32 cellular contexts compared by ENCODE assay signal in the genomic region with DNA sequence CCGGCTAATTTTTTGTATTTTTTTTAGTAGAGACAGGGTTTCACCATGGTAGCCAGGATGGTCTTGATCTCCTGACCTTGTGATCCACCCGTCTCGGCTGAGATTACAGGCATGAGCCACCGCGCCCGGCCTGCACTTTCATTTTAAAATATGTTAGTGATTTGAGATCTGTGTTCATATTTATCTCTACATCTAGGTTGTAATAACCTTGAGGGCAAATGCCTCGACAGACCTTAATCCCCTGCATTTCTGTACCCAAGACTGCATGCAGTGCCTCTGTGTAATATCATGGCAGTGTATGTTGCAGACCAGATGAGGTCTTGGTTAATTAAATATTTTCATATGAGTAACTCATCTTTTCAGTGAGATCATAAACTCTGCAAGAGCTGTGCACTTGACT.
"Had no signal": no experiment of that assay in that cellular context is flagged by ENCODE, and none has a peak within 500 bp of the region (broad histone marks: within the 10 kb centered on the region; RNA-seq: fewer than 3 reads in every experiment).

No MANE protein-coding gene starts in this region.

- H3K4me3 Mint-ChIP-seq: activated CD8-positive, alpha-beta T cell treated with anti-CD3 and anti-CD28 coated beads for 36 hours; activated naive CD8-positive, alpha-beta T cell treated with anti-CD3 and anti-CD28 coated beads for 36 hours; activated T-cell treated with anti-CD3 and anti-CD28 coated beads, Interleukin-2, amount 50 U/mL, for 72 hours; activated T-helper 17 cell treated with anti-CD3 and anti-CD28 coated beads, Interleukin-2, amount 50 U/mL, for 72 hours had no signal

- H3K4me1 Mint-ChIP-seq: activated naive CD8-positive, alpha-beta T cell treated with anti-CD3 and anti-CD28 coated beads for 36 hours; activated T-helper 17 cell treated with anti-CD3 and anti-CD28 coated beads, Interleukin-2, amount 50 U/mL, for 72 hours had no signal

- H3K9me3 ChIP-seq: ascending aorta, body of pancreas, breast epithelium had no signal

- H3K36me3 Mint-ChIP-seq: activated naive CD8-positive, alpha-beta T cell treated with anti-CD3 and anti-CD28 coated beads for 36 hours had no signal

- H3K27me3 ChIP-seq: ascending aorta, body of pancreas, breast epithelium had no signal

- H3K9me3 Mint-ChIP-seq: activated naive CD8-positive, alpha-beta T cell treated with anti-CD3 and anti-CD28 coated beads for 36 hours; activated T-cell treated with anti-CD3 and anti-CD28 coated beads, Interleukin-2, amount 50 U/mL, for 72 hours had no signal

- H3K27ac Mint-ChIP-seq: activated CD8-positive, alpha-beta T cell treated with anti-CD3 and anti-CD28 coated beads for 36 hours; activated naive CD8-positive, alpha-beta T cell treated with anti-CD3 and anti-CD28 coated beads for 36 hours; activated T-cell treated with anti-CD3 and anti-CD28 coated beads, Interleukin-2, amount 50 U/mL, for 72 hours; activated T-helper 17 cell treated with anti-CD3 and anti-CD28 coated beads, Interleukin-2, amount 50 U/mL, for 72 hours had no signal

- DNase-seq: activated CD4-positive, alpha-beta T cell treated with anti-CD3 and anti-CD28 coated beads for 1 hour; activated CD4-positive, alpha-beta T cell treated with anti-CD3 and anti-CD28 coated beads for 48 hours; activated CD4-positive, alpha-beta T cell treated with anti-CD3 and anti-CD28 coated beads, Interleukin-2, amount 50 U/mL, for 4 hours; activated CD4-positive, CD25-positive, alpha-beta regulatory T cell; activated CD8-positive, alpha-beta T cell treated with anti-CD3 and anti-CD28 coated beads for 36 hours; activated effector memory CD4-positive, alpha-beta T cell treated with anti-CD3 and anti-CD28 coated beads, Interleukin-2, amount 50 U/mL, for 16 hours; activated naive CD4-positive, alpha-beta T cell; activated naive CD4-positive, alpha-beta T cell treated with anti-CD3 and anti-CD28 coated beads, Interleukin-2, amount 50 U/mL, for 16 hours; activated naive CD8-positive, alpha-beta T cell treated with anti-CD3 and anti-CD28 coated beads for 36 hours; activated T-cell treated with anti-CD3 and anti-CD28 coated beads, Interleukin-2, amount 50 U/mL, for 1 hour; activated T-cell treated with anti-CD3 and anti-CD28 coated beads, Interleukin-2, amount 50 U/mL, for 72 hours; amygdala; body of pancreas; Karpas-422; NCI-H1048; NCI-H1105 treated with DMSO at 0.1 percent for 48 hours; NCI-H1436; NCI-H1694; NCI-H1930; NCI-H2081 treated with DMSO at 0.1 percent for 48 hours; NCI-H226; NCI-H446 treated with DMSO at 0.1 percent for 48 hours; RPMI8226; SIG-M5; SW 1271; T-helper 1 cell; T-helper 2 cell; T-helper 9 cell; WERI-Rb-1 had no signal

- H3K27ac ChIP-seq: ascending aorta, body of pancreas, breast epithelium, WERI-Rb-1 had no signal

- H3K4me3 ChIP-seq: ascending aorta, body of pancreas, breast epithelium had no signal

- H3K4me1 ChIP-seq: ascending aorta, breast epithelium had no signal

- H3K27me3 Mint-ChIP-seq: activated CD8-positive, alpha-beta T cell treated with anti-CD3 and anti-CD28 coated beads for 36 hours; activated naive CD8-positive, alpha-beta T cell treated with anti-CD3 and anti-CD28 coated beads for 36 hours; activated T-helper 17 cell treated with anti-CD3 and anti-CD28 coated beads, Interleukin-2, amount 50 U/mL, for 72 hours had no signal

- H3K36me3 ChIP-seq: ascending aorta, breast epithelium, WERI-Rb-1 had no signal
